ENCODE assay signal across 7 cellular contexts in the genomic region with DNA sequence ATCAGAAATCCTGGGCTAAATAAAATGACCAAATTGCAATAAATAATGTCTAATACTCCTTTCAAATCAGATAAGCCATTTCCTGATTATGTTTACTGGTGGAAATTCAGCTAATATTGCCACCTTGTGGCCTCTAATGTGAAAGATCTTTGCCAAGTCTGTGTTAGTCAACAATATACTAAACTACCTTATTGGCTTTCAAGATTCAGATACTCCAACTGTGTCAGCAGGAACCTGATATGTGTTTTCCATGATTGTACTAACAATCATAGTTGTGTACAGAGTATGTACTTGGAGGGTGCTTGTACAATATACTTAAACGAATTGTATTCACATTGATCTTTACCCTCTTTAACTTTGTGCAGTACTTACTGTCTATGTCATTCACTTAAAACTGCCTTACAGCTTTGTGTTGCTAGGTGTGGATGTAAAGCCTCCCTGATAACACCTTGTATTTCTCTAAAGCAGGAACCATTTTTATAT.
DNase-seq lines count a peak whose midpoint lies in the region; ATAC-seq and TF ChIP-seq lines count a peak whose summit lies in the region.

No MANE protein-coding gene starts in this region.

- peak; percentile 39 for ATAC-seq in GM21447 (IDR thresholded peaks at IDR 0.05; ENCODE audit: unreplicated experiment)
- peak; percentile 44 for ATAC-seq in HG03571 (IDR thresholded peaks at IDR 0.05; ENCODE audit: unreplicated experiment)
- peak; percentile 92 for ATAC-seq in left lung

- no peaks in the 10 kb centered on the region for H3K27me3 ChIP-seq in left lung

- peak; percentile 72 for DNase-seq in G401 (ENCODE audit: low spot score)
- DNase-seq in NCI-H774 (lab: John Stamatoyannopoulos, UW): peak; percentile 71
- DNase-seq in central memory CD4-positive, alpha-beta T cell: peak; percentile 22
- no peak for DNase-seq in left lung
- DNase-seq in HK-2 (ENCODE audit: unreplicated experiment): no peak

- TF ChIP-seq CTCF in left lung (IDR thresholded peaks at IDR 0.05): peak; percentile 24 to 26

- peak overlapping the region; percentile 8 to 58 for H3K27ac ChIP-seq in left lung

- no peak overlapping the region for H3K4me3 ChIP-seq in left lung

- no peaks in the 10 kb centered on the region for H3K36me3 ChIP-seq in left lung

- H3K4me1 ChIP-seq in left lung: peaks cover 3 to 13% of the 10 kb centered on the region in 2 donors

- in situ Hi-C loops in G401 (cut with HindIII; ENCODE audit: low sequenced_read_pairs): no loop called here

- H3K9me3 ChIP-seq in left lung: no peaks in the 10 kb centered on the region

- intact Hi-C loops in left lung (cut with DNase I): no loop called here

Comparison
In these comparisons a context has a peak if more than half of its experiments do, and no peak if none do; other contexts are left out.
1. DNase-seq: peak in G401 (single experiment), NCI-H774 (single experiment) and central memory CD4-positive, alpha-beta T cell (single experiment); none in left lung (0 of 2) and HK-2 (single experiment).
2. ATAC-seq: peak in every context shown above with its lines; median percentile 92 in left lung; 44 in HG03571; 39 in GM21447.